Comparison of ENCODE assay signal across 21 cellular contexts in the genomic region with DNA sequence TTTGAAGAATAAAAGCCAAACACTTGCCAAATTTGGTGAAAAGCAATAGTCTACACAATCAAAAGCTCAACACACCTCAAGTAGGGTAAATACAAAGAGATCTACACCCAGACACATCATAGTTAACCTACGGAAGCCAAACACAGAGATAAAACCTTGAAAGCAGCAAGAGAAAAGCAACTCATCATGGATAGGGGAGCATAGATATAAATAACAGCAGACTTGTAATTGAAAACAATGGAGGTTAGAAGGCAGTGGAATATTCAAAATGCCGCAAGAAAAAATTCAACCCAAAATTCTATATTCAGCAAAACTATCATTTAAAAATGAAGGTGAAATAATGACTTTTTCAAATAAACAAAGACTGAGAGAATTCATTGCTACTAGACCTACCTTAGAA.
"Had no signal": no experiment of that assay in that cellular context is flagged by ENCODE, and none has a peak within 500 bp of the region (broad histone marks: within the 10 kb centered on the region; RNA-seq: fewer than 3 reads in every experiment).

No MANE protein-coding gene starts in this region.

- H3K9me3 ChIP-seq: pancreas had no signal

- DNase-seq: dorsolateral prefrontal cortex; effector CD8-positive, alpha-beta T cell; heart left ventricle; hippocampal formation; left colon; left ventricle myocardium superior; mesenchymal stem cell; midbrain; nucleus accumbens; pancreas; right cardiac atrium; stimulated activated CD4-positive, alpha-beta T cell treated with anti-CD3 and anti-CD28 coated beads, Interleukin-2, amount 100 ng/mL, for 48 hours; stimulated activated naive CD4-positive, alpha-beta T cell treated with Interleukin-2 at 50 U/mL for 16 hours; upper lobe of right lung had no signal

- H3K9ac ChIP-seq: neural progenitor cell had no signal

- H3K4me3 ChIP-seq: dorsolateral prefrontal cortex, heart left ventricle, lung, neural progenitor cell, pancreas, smooth muscle cell, upper lobe of right lung, vagina had no signal

- H3K4me1 ChIP-seq: neural progenitor cell, pancreas, upper lobe of right lung had no signal

- H3K27ac ChIP-seq: dorsolateral prefrontal cortex, heart left ventricle, neural progenitor cell, pancreas, upper lobe of right lung, vagina had no signal

- ATAC-seq: esophagus mucosa; heart left ventricle; left colon; left ventricle myocardium superior; natural killer cell treated with Interleukin-12 subunit alpha and Interleukin-12 subunit beta and Interleukin-15 and Interleukin-18, amount 100 ng/mL, for 72 hours; pancreas; right cardiac atrium; upper lobe of right lung had no signal

- H3K4me3 Mint-ChIP-seq: natural killer cell treated with Interleukin-12 subunit alpha and Interleukin-12 subunit beta and Interleukin-15 and Interleukin-18, amount 100 ng/mL, for 72 hours; neural progenitor cell had no signal

- H3K27me3 Mint-ChIP-seq: progenitor cell of endocrine pancreas had no signal

- H3K36me3 ChIP-seq: pancreas, upper lobe of right lung, vagina had no signal

- H3K4me2 ChIP-seq: neural progenitor cell, smooth muscle cell had no signal

- H3K27ac Mint-ChIP-seq: natural killer cell treated with Interleukin-12 subunit alpha and Interleukin-12 subunit beta and Interleukin-15 and Interleukin-18, amount 100 ng/mL, for 72 hours; neural progenitor cell; progenitor cell of endocrine pancreas had no signal

- H3K4me1 Mint-ChIP-seq: neural progenitor cell had no signal

- H2AFZ ChIP-seq: neural progenitor cell had no signal

- H3K27me3 ChIP-seq: dorsolateral prefrontal cortex, heart left ventricle, neural progenitor cell, pancreas, upper lobe of right lung, vagina had no signal
